In genomic region chr17:82461827-82462524, GRCh38 we compare ENCODE assay signal across 14 cellular contexts. TPM values are rescaled to one million over a fixed set of nuclear protein-coding genes. Genes with fewer than 3 reads are reported as not detected.
DNase-seq lines count a peak whose midpoint lies in the region; ATAC-seq, FAIRE-seq and TF ChIP-seq lines count a peak whose summit lies in the region.
"Had no signal": no experiment of that assay in that cellular context is flagged by ENCODE, and none has a peak within 500 bp of the region (broad histone marks: within the 10 kb centered on the region; RNA-seq: fewer than 3 reads in every experiment).

No MANE protein-coding gene starts in this region.

- H3K27me3 ChIP-seq in left ventricle myocardium inferior (ENCODE audit: low read depth): no peaks in the 10 kb centered on the region
- H3K27me3 ChIP-seq in endothelial cell of umbilical vein (ENCODE audit: control insufficient read depth in 2 of 2, insufficient read depth in 2 of 2, low read length in 2 of 2): no peaks in the 10 kb centered on the region
- H3K27me3 ChIP-seq in stomach: no peaks in the 10 kb centered on the region
- H3K27me3 ChIP-seq in small intestine (ENCODE audit: control insufficient read depth in 2 of 2, insufficient read depth in 2 of 2, low read length in 2 of 2): no peaks in the 10 kb centered on the region

- no TSS peak for BruUV-seq in endothelial cell of umbilical vein (replicated peaks; lab: Mats Ljungman, UMichigan)

- H3K36me3 ChIP-seq in left ventricle myocardium inferior (peaks cover 66% of the 10 kb centered on the region), endothelial cell of umbilical vein (ENCODE audit: control insufficient read depth in 2 of 2, extremely low read depth in 1 of 2, insufficient read depth in 2 of 2, low read length in 2 of 2) (peaks cover 0 to 38% of the 10 kb centered on the region in 2 experiments), stomach (peaks cover 46 to 71% (median 70%) of the 10 kb centered on the region in 4 donors), small intestine (ENCODE audit: control insufficient read depth in 2 of 2, insufficient read depth in 2 of 2, low read length in 2 of 2) (peaks cover 11 to 15% of the 10 kb centered on the region in 2 donors)

- WGBS in stomach, 5 donors: 32 to 53% (median 44%) methylated on average over 10 of the region's 10 CpGs
- 45 to 67% (median 47%) methylated on average over 10 of the region's 10 CpGs for WGBS in small intestine, 3 donors

- TF ChIP-seq CTCF in left ventricle myocardium inferior (IDR thresholded peaks at IDR 0.05; ENCODE audit: borderline replicate concordance) (no peak), endothelial cell of umbilical vein (IDR thresholded peaks at IDR 0.05; ENCODE audit: extremely low read depth in 1 of 2, insufficient read depth in 1 of 2, low read depth in 1 of 2, low read length in 2 of 2) (no peak), stomach (IDR thresholded peaks at IDR 0.05) (no peak)

- CTCF ChIA-PET in endothelial cell of umbilical vein (lab: Charles Lee): no interaction called here

- H3K9me3 ChIP-seq in left ventricle myocardium inferior (replicated peaks) (no peaks in the 10 kb centered on the region), endothelial cell of umbilical vein (replicated peaks; ENCODE audit: control insufficient read depth, insufficient read depth, low read length) (no peaks in the 10 kb centered on the region), stomach (no peaks in the 10 kb centered on the region), small intestine (ENCODE audit: control insufficient read depth, low read depth) (no peaks in the 10 kb centered on the region)

- H3K4me2 ChIP-seq in endothelial cell of umbilical vein (ENCODE audit: insufficient read depth, low read length): no peak overlapping the region

- ATAC-seq in left cardiac atrium: no peak
- ATAC-seq: activated CD4-positive, CD25-positive, alpha-beta regulatory T cell treated with anti-CD3 and anti-CD28 coated beads, Interleukin-2, amount 50 U/mL, for 24 hours had no signal

- DNase-seq in left ventricle myocardium inferior: no peak
- no peak for DNase-seq in left cardiac atrium
- DNase-seq in NCI-H774 (lab: John Stamatoyannopoulos, UW): peak; percentile 27
- no peak for DNase-seq in endothelial cell of umbilical vein (ENCODE audit: low read depth, low spot score)
- DNase-seq in stomach: peak; percentile 78
- DNase-seq in NCI-H1694 (lab: John Stamatoyannopoulos, UW): no peak
- DNase-seq in small intestine: no peak
- DNase-seq in nucleus accumbens (lab: John Stamatoyannopoulos, UW): no peak
- DNase-seq: activated effector memory CD4-positive, alpha-beta T cell treated with anti-CD3 and anti-CD28 coated beads, Interleukin-2, amount 50 U/mL, for 16 hours; Kasumi-1; NCI-H2227 treated with DMSO at 0.1 percent for 48 hours; SIG-M5 had no signal

- intact Hi-C loops in left ventricle myocardium inferior (cut with micrococcal nuclease) (no loop called here), left cardiac atrium (cut with DNase I) (no loop called here), endothelial cell of umbilical vein (cut with micrococcal nuclease) (no loop called here), stomach (cut with DNase I; ENCODE audit: low total_unique reads) (no loop called here)

- dilution Hi-C loops in endothelial cell of umbilical vein (cut with MboI; ENCODE audit: extremely low pct_ligation_motif_present, low sequenced_read_pairs): no loop called here

- TF ChIP-seq POLR2A in endothelial cell of umbilical vein (IDR thresholded peaks at IDR 0.05; ENCODE audit: low read depth, low read length) (no peak), stomach (IDR thresholded peaks at IDR 0.05) (no peak)

- FAIRE-seq in endothelial cell of umbilical vein (lab: Jason Lieb, UNC): no peak
- FAIRE-seq in small intestine (lab: Jason Lieb, UNC): no peak

- H3K4me1 ChIP-seq in left ventricle myocardium inferior: peaks cover 72% of the 10 kb centered on the region
- H3K4me1 ChIP-seq in endothelial cell of umbilical vein (ENCODE audit: control insufficient read depth, extremely low read depth, insufficient read depth, low read length): peaks cover 11% of the 10 kb centered on the region
- peaks cover 21 to 49% (median 47%) of the 10 kb centered on the region in 4 donors for H3K4me1 ChIP-seq in stomach
- H3K4me1 ChIP-seq in small intestine (ENCODE audit: control insufficient read depth in 2 of 2, insufficient read depth in 1 of 2, low read depth in 1 of 2, low read length in 1 of 2): peaks cover 3 to 5% of the 10 kb centered on the region in 2 donors

- no peak overlapping the region for H2AFZ ChIP-seq in endothelial cell of umbilical vein (ENCODE audit: low read depth, low read length)

- POLR2A ChIA-PET in endothelial cell of umbilical vein (lab: Charles Lee): no interaction called here

- H3K27ac ChIP-seq in left ventricle myocardium inferior (replicated peaks) (peak overlapping the region; percentile 44), endothelial cell of umbilical vein (ENCODE audit: insufficient read depth, low read depth, low read length) (no peak overlapping the region), stomach (peak overlapping the region; percentile 6 to 55 (median 45)), small intestine (ENCODE audit: low read depth in 1 of 2, low read length in 1 of 2) (no peak overlapping the region)
- H3K27ac ChIP-seq: C4-2B had no signal

- no peak overlapping the region for H3K9ac ChIP-seq in endothelial cell of umbilical vein (replicated peaks; ENCODE audit: extremely low read depth, insufficient read depth, low read length)

- TF ChIP-seq EP300 in stomach (IDR thresholded peaks at IDR 0.05): no peak

- no peaks in the 10 kb centered on the region for H3K9me1 ChIP-seq in endothelial cell of umbilical vein (replicated peaks; ENCODE audit: control insufficient read depth, extremely low read depth, insufficient read depth, low read length)

- no peaks in the 10 kb centered on the region for H4K20me1 ChIP-seq in endothelial cell of umbilical vein (replicated peaks; ENCODE audit: control insufficient read depth, extremely low read depth, insufficient read depth, low read length)

- H3K79me2 ChIP-seq in endothelial cell of umbilical vein (ENCODE audit: control insufficient read depth, insufficient read depth, low read length): no peaks in the 10 kb centered on the region

- H3K4me3 ChIP-seq in left ventricle myocardium inferior: no peak overlapping the region
- H3K4me3 ChIP-seq in endothelial cell of umbilical vein (replicated peaks in 1 of 3; ENCODE audit: insufficient read depth in 1 of 3, low read depth in 1 of 3, low read length in 3 of 3): no peak overlapping the region
- H3K4me3 ChIP-seq in stomach: no peak overlapping the region
- H3K4me3 ChIP-seq in small intestine (ENCODE audit: low read depth in 1 of 2, low read length in 2 of 2): no peak overlapping the region

RNA-seq across cellular contexts. Expression of gene NARF, which starts 3.4 kb away (rescaled TPM):
- total RNA-seq in left ventricle myocardium inferior (69.2 TPM), left cardiac atrium (10 to 100 TPM; 63.7 to 65.9 TPM), endothelial cell of umbilical vein (83.4 and 85.6 TPM in 2 replicates), stomach (10 to 100 TPM; 29.4 to 83.9 (median 36.2) TPM)
- polyA plus RNA-seq in endothelial cell of umbilical vein (128 and 158 TPM in 2 replicates), stomach (10 to 100 TPM; 71.9 to 78.2 (median 78.1) TPM), small intestine (10 to 100 TPM; 46.2 to 87.0 (median 53.5) TPM)
- 117 and 128 TPM in 2 replicates for polyA plus RNA-seq in endothelial cell of umbilical vein (2011; cell fraction: cytosol; rRNA removed)
- polyA plus RNA-seq in endothelial cell of umbilical vein (2011; cell fraction: nucleus; rRNA removed): 184 and 220 TPM in 2 replicates
- 105 and 108 TPM in 2 replicates for polyA plus RNA-seq in endothelial cell of umbilical vein (2012)
- polyA minus RNA-seq in endothelial cell of umbilical vein: 76.0 and 98.9 TPM in 2 replicates
- polyA minus RNA-seq in endothelial cell of umbilical vein (2011; cell fraction: cytosol; rRNA and poly(A)+ RNA removed): 33.8 TPM
- polyA minus RNA-seq in endothelial cell of umbilical vein (2011; cell fraction: nucleus; rRNA and poly(A)+ RNA removed): 55.3 and 56.1 TPM in 2 replicates

RNA-seq across cellular contexts. Expression of gene CYBC1, which starts 11.4 kb away (rescaled TPM):
- total RNA-seq in left ventricle myocardium inferior (23.8 TPM), left cardiac atrium (10 to 100 TPM; 42.1 to 43.6 TPM), endothelial cell of umbilical vein (60.6 and 71.8 TPM in 2 replicates), stomach (100 to 1,000 TPM in 2 of 5 donors, 10 to 100 TPM in 3; 41.5 to 196 (median 53.0) TPM)
- polyA plus RNA-seq in endothelial cell of umbilical vein (81.5 and 99.2 TPM in 2 replicates), stomach (10 to 100 TPM; 35.9 to 43.4 (median 40.3) TPM), small intestine (10 to 100 TPM; 37.6 to 44.7 (median 37.8) TPM)
- polyA plus RNA-seq in endothelial cell of umbilical vein (2011; cell fraction: cytosol; rRNA removed): 63.6 and 78.0 TPM in 2 replicates
- polyA plus RNA-seq in endothelial cell of umbilical vein (2011; cell fraction: nucleus; rRNA removed): 113 and 141 TPM in 2 replicates
- polyA plus RNA-seq in endothelial cell of umbilical vein (2012): 48.5 and 55.4 TPM in 2 replicates
- 67.0 and 67.8 TPM in 2 replicates for polyA minus RNA-seq in endothelial cell of umbilical vein
- polyA minus RNA-seq in endothelial cell of umbilical vein (2011; cell fraction: cytosol; rRNA and poly(A)+ RNA removed): 23.5 TPM
- polyA minus RNA-seq in endothelial cell of umbilical vein (2011; cell fraction: nucleus; rRNA and poly(A)+ RNA removed): 41.6 and 46.8 TPM in 2 replicates

RNA-seq across cellular contexts. Expression of gene OGFOD3, which starts 43.6 kb away (rescaled TPM):
- 28.0 TPM for total RNA-seq in left ventricle myocardium inferior
- 10 to 100 TPM; 27.2 to 32.0 TPM for total RNA-seq in left cardiac atrium
- 34.8 and 37.1 TPM in 2 replicates for total RNA-seq in endothelial cell of umbilical vein
- 31.7 and 34.7 TPM in 2 replicates for polyA plus RNA-seq in endothelial cell of umbilical vein
- 26.4 and 30.1 TPM in 2 replicates for polyA plus RNA-seq in endothelial cell of umbilical vein (2011; cell fraction: cytosol; rRNA removed)
- polyA plus RNA-seq in endothelial cell of umbilical vein (2011; cell fraction: nucleus; rRNA removed): 22.4 and 24.2 TPM in 2 replicates
- polyA plus RNA-seq in endothelial cell of umbilical vein (2012): 18.6 and 25.3 TPM in 2 replicates
- 20.1 and 24.3 TPM in 2 replicates for polyA minus RNA-seq in endothelial cell of umbilical vein
- polyA minus RNA-seq in endothelial cell of umbilical vein (2011; cell fraction: cytosol; rRNA and poly(A)+ RNA removed): 10.7 TPM
- polyA minus RNA-seq in endothelial cell of umbilical vein (2011; cell fraction: nucleus; rRNA and poly(A)+ RNA removed): 7.6 and 9.7 TPM in 2 replicates
- total RNA-seq in stomach: 10 to 100 TPM; 10.5 to 30.4 (median 23.2) TPM
- polyA plus RNA-seq in stomach: 10 to 100 TPM; 13.9 to 17.3 (median 15.3) TPM
- polyA plus RNA-seq in small intestine: 10 to 100 TPM in 1 of 3 donors, 1 to 10 TPM in 2; 7.8 to 21.1 (median 8.1) TPM

RNA-seq across cellular contexts. Expression of gene HEXD, which starts 43.8 kb away (rescaled TPM):
- 14.1 TPM for total RNA-seq in left ventricle myocardium inferior
- 10 to 100 TPM; 14.3 to 16.3 TPM for total RNA-seq in left cardiac atrium
- total RNA-seq in endothelial cell of umbilical vein: 12.8 and 12.9 TPM in 2 replicates
- 18.6 and 23.4 TPM in 2 replicates for polyA plus RNA-seq in endothelial cell of umbilical vein
- 5.6 and 11.7 TPM in 2 replicates for polyA plus RNA-seq in endothelial cell of umbilical vein (2011; cell fraction: cytosol; rRNA removed)
- 125 and 135 TPM in 2 replicates for polyA plus RNA-seq in endothelial cell of umbilical vein (2011; cell fraction: nucleus; rRNA removed)
- 7.7 and 14.8 TPM in 2 replicates for polyA plus RNA-seq in endothelial cell of umbilical vein (2012)
- polyA minus RNA-seq in endothelial cell of umbilical vein: 12.9 and 14.7 TPM in 2 replicates
- 11.4 TPM for polyA minus RNA-seq in endothelial cell of umbilical vein (2011; cell fraction: cytosol; rRNA and poly(A)+ RNA removed)
- 13.1 and 22.2 TPM in 2 replicates for polyA minus RNA-seq in endothelial cell of umbilical vein (2011; cell fraction: nucleus; rRNA and poly(A)+ RNA removed)
- 100 to 1,000 TPM in 4 of 5 donors, 10 to 100 TPM in 1; 13.8 to 212 (median 124) TPM for total RNA-seq in stomach
- 100 to 1,000 TPM in 1 of 3 donors, 10 to 100 TPM in 2; 51.9 to 103 (median 93.4) TPM for polyA plus RNA-seq in stomach
- polyA plus RNA-seq in small intestine: 100 to 1,000 TPM in 2 of 3 donors, 10 to 100 TPM in 1; 40.8 to 254 (median 207) TPM

RNA-seq across cellular contexts. Expression of gene FOXK2, which starts 57.6 kb away (rescaled TPM):
- total RNA-seq in left ventricle myocardium inferior (41.6 TPM), left cardiac atrium (10 to 100 TPM; 35.9 to 53.9 TPM), endothelial cell of umbilical vein (75.1 and 79.3 TPM in 2 replicates), stomach (10 to 100 TPM; 31.7 to 71.8 (median 36.7) TPM)
- polyA plus RNA-seq in endothelial cell of umbilical vein (32.8 and 33.4 TPM in 2 replicates), stomach (10 to 100 TPM; 12.8 to 15.6 (median 15.0) TPM), small intestine (10 to 100 TPM; 11.6 to 18.8 (median 17.2) TPM)
- 27.7 and 29.7 TPM in 2 replicates for polyA plus RNA-seq in endothelial cell of umbilical vein (2011; cell fraction: cytosol; rRNA removed)
- polyA plus RNA-seq in endothelial cell of umbilical vein (2011; cell fraction: nucleus; rRNA removed): 36.4 and 37.8 TPM in 2 replicates
- 38.5 and 42.7 TPM in 2 replicates for polyA plus RNA-seq in endothelial cell of umbilical vein (2012)
- 48.7 and 48.8 TPM in 2 replicates for polyA minus RNA-seq in endothelial cell of umbilical vein
- 41.8 TPM for polyA minus RNA-seq in endothelial cell of umbilical vein (2011; cell fraction: cytosol; rRNA and poly(A)+ RNA removed)
- 41.6 and 56.0 TPM in 2 replicates for polyA minus RNA-seq in endothelial cell of umbilical vein (2011; cell fraction: nucleus; rRNA and poly(A)+ RNA removed)

Comparison
In these comparisons a context has a peak if more than half of its experiments do, and no peak if none do; other contexts are left out.
1. DNase-seq: peak in NCI-H774 (single experiment) and stomach (single experiment); none in left ventricle myocardium inferior (single experiment), left cardiac atrium (single experiment), endothelial cell of umbilical vein (single experiment), NCI-H1694 (single experiment), small intestine (single experiment) and nucleus accumbens (0 of 56).
2. H3K27ac ChIP-seq: peak in left ventricle myocardium inferior (single experiment) and stomach (5 of 5); none in endothelial cell of umbilical vein (single experiment) and small intestine (0 of 2).